ENCODE assay signal across 2 cellular contexts in the genomic region with DNA sequence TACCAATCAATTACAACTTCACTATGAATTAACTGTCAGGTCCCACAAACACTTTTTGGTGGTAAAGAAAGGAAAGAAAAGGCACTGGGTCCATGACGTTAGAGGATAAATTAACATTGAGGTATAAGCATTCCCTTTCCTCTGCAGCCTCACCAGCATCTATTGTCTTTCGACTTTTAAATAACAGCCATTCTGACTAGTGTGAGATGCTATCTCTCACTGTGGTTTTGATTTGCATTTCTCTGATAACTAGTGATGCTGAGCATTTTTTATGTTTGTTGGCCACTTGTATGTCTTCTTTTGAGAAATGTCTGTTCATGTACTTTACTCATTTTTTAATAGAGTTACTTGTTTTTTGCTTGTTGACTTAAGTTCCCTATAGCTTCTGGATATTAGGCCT.
TF ChIP-seq lines count a peak whose summit lies in the region.

No MANE protein-coding gene starts in this region.

TF ChIP-seq in WTC11, 78 proteins besides CTCF, POLR2A, EP300 and RAD21 (continues in another document):
- TF ChIP-seq, protein P1, sequence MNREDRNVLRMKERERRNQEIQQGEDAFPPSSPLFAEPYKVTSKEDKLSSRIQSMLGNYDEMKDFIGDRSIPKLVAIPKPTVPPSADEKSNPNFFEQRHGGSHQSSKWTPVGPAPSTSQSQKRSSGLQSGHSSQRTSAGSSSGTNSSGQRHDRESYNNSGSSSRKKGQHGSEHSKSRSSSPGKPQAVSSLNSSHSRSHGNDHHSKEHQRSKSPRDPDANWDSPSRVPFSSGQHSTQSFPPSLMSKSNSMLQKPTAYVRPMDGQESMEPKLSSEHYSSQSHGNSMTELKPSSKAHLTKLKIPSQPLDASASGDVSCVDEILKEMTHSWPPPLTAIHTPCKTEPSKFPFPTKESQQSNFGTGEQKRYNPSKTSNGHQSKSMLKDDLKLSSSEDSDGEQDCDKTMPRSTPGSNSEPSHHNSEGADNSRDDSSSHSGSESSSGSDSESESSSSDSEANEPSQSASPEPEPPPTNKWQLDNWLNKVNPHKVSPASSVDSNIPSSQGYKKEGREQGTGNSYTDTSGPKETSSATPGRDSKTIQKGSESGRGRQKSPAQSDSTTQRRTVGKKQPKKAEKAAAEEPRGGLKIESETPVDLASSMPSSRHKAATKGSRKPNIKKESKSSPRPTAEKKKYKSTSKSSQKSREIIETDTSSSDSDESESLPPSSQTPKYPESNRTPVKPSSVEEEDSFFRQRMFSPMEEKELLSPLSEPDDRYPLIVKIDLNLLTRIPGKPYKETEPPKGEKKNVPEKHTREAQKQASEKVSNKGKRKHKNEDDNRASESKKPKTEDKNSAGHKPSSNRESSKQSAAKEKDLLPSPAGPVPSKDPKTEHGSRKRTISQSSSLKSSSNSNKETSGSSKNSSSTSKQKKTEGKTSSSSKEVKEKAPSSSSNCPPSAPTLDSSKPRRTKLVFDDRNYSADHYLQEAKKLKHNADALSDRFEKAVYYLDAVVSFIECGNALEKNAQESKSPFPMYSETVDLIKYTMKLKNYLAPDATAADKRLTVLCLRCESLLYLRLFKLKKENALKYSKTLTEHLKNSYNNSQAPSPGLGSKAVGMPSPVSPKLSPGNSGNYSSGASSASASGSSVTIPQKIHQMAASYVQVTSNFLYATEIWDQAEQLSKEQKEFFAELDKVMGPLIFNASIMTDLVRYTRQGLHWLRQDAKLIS (CRISPR knock-in tag; IDR thresholded peaks at IDR 0.05; ENCODE audit: borderline replicate concordance), result no peak
- TF ChIP-seq CREM (CRISPR knock-in tag; IDR thresholded peaks at IDR 0.05), result no peak
- no peak for TF ChIP-seq PRRX2 (CRISPR knock-in tag; IDR thresholded peaks at IDR 0.05)
- TF ChIP-seq OVOL2 (CRISPR knock-in tag; IDR thresholded peaks at IDR 0.05; ENCODE audit: borderline replicate concordance), result no peak
- TF ChIP-seq, protein P2, sequence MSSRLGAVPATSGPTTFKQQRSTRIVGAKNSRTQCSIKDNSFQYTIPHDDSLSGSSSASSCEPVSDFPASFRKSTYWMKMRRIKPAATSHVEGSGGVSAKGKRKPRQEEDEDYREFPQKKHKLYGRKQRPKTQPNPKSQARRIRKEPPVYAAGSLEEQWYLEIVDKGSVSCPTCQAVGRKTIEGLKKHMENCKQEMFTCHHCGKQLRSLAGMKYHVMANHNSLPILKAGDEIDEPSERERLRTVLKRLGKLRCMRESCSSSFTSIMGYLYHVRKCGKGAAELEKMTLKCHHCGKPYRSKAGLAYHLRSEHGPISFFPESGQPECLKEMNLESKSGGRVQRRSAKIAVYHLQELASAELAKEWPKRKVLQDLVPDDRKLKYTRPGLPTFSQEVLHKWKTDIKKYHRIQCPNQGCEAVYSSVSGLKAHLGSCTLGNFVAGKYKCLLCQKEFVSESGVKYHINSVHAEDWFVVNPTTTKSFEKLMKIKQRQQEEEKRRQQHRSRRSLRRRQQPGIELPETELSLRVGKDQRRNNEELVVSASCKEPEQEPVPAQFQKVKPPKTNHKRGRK (CRISPR knock-in tag; IDR thresholded peaks at IDR 0.05; ENCODE audit: borderline replicate concordance), result no peak
- TF ChIP-seq EMX1 (CRISPR knock-in tag; IDR thresholded peaks at IDR 0.05), result no peak
- TF ChIP-seq, protein P3, sequence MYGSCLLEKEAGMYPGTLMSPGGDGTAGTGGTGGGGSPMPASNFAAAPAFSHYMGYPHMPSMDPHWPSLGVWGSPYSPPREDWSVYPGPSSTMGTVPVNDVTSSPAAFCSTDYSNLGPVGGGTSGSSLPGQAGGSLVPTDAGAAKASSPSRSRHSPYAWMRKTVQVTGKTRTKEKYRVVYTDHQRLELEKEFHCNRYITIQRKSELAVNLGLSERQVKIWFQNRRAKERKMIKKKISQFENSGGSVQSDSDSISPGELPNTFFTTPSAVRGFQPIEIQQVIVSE (CRISPR knock-in tag; IDR thresholded peaks at IDR 0.05; ENCODE audit: borderline replicate concordance), result no peak
- no peak for TF ChIP-seq MYBL2 (CRISPR knock-in tag; IDR thresholded peaks at IDR 0.05)
- no peak for TF ChIP-seq ZNF138 (CRISPR knock-in tag; conservative IDR thresholded peaks at IDR 0.05)
- TF ChIP-seq GABPB1 (CRISPR knock-in tag; IDR thresholded peaks at IDR 0.05), result no peak
- TF ChIP-seq, protein P4, sequence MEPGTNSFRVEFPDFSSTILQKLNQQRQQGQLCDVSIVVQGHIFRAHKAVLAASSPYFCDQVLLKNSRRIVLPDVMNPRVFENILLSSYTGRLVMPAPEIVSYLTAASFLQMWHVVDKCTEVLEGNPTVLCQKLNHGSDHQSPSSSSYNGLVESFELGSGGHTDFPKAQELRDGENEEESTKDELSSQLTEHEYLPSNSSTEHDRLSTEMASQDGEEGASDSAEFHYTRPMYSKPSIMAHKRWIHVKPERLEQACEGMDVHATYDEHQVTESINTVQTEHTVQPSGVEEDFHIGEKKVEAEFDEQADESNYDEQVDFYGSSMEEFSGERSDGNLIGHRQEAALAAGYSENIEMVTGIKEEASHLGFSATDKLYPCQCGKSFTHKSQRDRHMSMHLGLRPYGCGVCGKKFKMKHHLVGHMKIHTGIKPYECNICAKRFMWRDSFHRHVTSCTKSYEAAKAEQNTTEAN (CRISPR knock-in tag; IDR thresholded peaks at IDR 0.05), result no peak
- no peak for TF ChIP-seq ZNF121 (CRISPR knock-in tag; IDR thresholded peaks at IDR 0.05)
- TF ChIP-seq SOX15 (CRISPR knock-in tag; IDR thresholded peaks at IDR 0.05), result no peak
- no peak for TF ChIP-seq TEAD4 (CRISPR knock-in tag; IDR thresholded peaks at IDR 0.05)
- TF ChIP-seq, protein P5, sequence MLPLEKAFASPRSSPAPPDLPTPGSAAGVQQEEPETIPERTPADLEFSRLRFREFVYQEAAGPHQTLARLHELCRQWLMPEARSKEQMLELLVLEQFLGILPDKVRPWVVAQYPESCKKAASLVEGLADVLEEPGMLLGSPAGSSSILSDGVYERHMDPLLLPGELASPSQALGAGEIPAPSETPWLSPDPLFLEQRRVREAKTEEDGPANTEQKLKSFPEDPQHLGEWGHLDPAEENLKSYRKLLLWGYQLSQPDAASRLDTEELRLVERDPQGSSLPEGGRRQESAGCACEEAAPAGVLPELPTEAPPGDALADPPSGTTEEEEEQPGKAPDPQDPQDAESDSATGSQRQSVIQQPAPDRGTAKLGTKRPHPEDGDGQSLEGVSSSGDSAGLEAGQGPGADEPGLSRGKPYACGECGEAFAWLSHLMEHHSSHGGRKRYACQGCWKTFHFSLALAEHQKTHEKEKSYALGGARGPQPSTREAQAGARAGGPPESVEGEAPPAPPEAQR (CRISPR knock-in tag; IDR thresholded peaks at IDR 0.05), result no peak

TF ChIP-seq in HepG2, 621 proteins besides CTCF, POLR2A, EP300 and RAD21 (continued from another document):
- TF ChIP-seq, protein P6, sequence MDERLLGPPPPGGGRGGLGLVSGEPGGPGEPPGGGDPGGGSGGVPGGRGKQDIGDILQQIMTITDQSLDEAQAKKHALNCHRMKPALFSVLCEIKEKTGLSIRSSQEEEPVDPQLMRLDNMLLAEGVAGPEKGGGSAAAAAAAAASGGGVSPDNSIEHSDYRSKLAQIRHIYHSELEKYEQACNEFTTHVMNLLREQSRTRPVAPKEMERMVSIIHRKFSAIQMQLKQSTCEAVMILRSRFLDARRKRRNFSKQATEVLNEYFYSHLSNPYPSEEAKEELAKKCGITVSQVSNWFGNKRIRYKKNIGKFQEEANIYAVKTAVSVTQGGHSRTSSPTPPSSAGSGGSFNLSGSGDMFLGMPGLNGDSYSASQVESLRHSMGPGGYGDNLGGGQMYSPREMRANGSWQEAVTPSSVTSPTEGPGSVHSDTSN (CRISPR knock-in tag; IDR thresholded peaks at IDR 0.05), result no peak
- TF ChIP-seq, protein P4 (CRISPR knock-in tag; conservative IDR thresholded peaks at IDR 0.05), result no peak
- TF ChIP-seq ZNF34 (CRISPR knock-in tag; IDR thresholded peaks at IDR 0.05; ENCODE audit: borderline replicate concordance), result no peak
- TF ChIP-seq, protein P7, sequence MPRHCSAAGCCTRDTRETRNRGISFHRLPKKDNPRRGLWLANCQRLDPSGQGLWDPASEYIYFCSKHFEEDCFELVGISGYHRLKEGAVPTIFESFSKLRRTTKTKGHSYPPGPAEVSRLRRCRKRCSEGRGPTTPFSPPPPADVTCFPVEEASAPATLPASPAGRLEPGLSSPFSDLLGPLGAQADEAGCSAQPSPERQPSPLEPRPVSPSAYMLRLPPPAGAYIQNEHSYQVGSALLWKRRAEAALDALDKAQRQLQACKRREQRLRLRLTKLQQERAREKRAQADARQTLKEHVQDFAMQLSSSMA (CRISPR knock-in tag; IDR thresholded peaks at IDR 0.05), result no peak
- no peak for TF ChIP-seq ZNF605 (CRISPR knock-in tag; IDR thresholded peaks at IDR 0.05)
- TF ChIP-seq, protein P8, sequence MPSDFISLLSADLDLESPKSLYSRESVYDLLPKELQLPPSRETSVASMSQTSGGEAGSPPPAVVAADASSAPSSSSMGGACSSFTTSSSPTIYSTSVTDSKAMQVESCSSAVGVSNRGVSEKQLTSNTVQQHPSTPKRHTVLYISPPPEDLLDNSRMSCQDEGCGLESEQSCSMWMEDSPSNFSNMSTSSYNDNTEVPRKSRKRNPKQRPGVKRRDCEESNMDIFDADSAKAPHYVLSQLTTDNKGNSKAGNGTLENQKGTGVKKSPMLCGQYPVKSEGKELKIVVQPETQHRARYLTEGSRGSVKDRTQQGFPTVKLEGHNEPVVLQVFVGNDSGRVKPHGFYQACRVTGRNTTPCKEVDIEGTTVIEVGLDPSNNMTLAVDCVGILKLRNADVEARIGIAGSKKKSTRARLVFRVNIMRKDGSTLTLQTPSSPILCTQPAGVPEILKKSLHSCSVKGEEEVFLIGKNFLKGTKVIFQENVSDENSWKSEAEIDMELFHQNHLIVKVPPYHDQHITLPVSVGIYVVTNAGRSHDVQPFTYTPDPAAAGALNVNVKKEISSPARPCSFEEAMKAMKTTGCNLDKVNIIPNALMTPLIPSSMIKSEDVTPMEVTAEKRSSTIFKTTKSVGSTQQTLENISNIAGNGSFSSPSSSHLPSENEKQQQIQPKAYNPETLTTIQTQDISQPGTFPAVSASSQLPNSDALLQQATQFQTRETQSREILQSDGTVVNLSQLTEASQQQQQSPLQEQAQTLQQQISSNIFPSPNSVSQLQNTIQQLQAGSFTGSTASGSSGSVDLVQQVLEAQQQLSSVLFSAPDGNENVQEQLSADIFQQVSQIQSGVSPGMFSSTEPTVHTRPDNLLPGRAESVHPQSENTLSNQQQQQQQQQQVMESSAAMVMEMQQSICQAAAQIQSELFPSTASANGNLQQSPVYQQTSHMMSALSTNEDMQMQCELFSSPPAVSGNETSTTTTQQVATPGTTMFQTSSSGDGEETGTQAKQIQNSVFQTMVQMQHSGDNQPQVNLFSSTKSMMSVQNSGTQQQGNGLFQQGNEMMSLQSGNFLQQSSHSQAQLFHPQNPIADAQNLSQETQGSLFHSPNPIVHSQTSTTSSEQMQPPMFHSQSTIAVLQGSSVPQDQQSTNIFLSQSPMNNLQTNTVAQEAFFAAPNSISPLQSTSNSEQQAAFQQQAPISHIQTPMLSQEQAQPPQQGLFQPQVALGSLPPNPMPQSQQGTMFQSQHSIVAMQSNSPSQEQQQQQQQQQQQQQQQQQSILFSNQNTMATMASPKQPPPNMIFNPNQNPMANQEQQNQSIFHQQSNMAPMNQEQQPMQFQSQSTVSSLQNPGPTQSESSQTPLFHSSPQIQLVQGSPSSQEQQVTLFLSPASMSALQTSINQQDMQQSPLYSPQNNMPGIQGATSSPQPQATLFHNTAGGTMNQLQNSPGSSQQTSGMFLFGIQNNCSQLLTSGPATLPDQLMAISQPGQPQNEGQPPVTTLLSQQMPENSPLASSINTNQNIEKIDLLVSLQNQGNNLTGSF (CRISPR knock-in tag; IDR thresholded peaks at IDR 0.05), result no peak
- no peak for TF ChIP-seq ZNF326 (CRISPR knock-in tag; IDR thresholded peaks at IDR 0.05; ENCODE audit: borderline replicate concordance)
- no peak for TF ChIP-seq THAP11 (CRISPR knock-in tag; IDR thresholded peaks at IDR 0.05)
- no peak for TF ChIP-seq ZNF891 (CRISPR knock-in tag; IDR thresholded peaks at IDR 0.05)
- TF ChIP-seq FIP1L1 (IDR thresholded peaks at IDR 0.05; ENCODE audit: borderline replicate concordance, insufficient read depth, low read depth, low read length), result no peak
- no peak for TF ChIP-seq ZNF747 (CRISPR knock-in tag; IDR thresholded peaks at IDR 0.05; ENCODE audit: borderline replicate concordance)
